8 cellular contexts compared by ENCODE assay signal in genomic region chr5:55173696-55174101, GRCh38. TPM values are rescaled to one million over a fixed set of nuclear protein-coding genes. Genes with fewer than 3 reads are reported as not detected.
DNase-seq lines count a peak whose midpoint lies in the region; ATAC-seq and TF ChIP-seq lines count a peak whose summit lies in the region.

No MANE protein-coding gene starts in this region.

- intact Hi-C loops in Right ventricle myocardium inferior (cut with DNase I) = no loop called here
- intact Hi-C loops in lower leg skin (cut with DNase I; ENCODE audit: low total_unique reads) = no loop called here

- H3K27me3 ChIP-seq in right atrium auricular region = peaks cover 16 to 30% of the 10 kb centered on the region in 2 donors

- DNase-seq in right atrium auricular region (ENCODE audit: low spot score) (no peak), Right ventricle myocardium inferior (ENCODE audit: missing footprints) (no peak), lower leg skin (ENCODE audit: low spot score in 2 of 2) (no peak), SW480 (ENCODE audit: low spot score) (no peak), NCI-H1092 treated with DMSO at 0.1 percent for 48 hours (lab: John Stamatoyannopoulos, UW) (no peak)
- DNase-seq in activated naive CD4-positive, alpha-beta T cell treated with anti-CD3 and anti-CD28 coated beads, Interleukin-2, amount 50 U/mL, for 72 hours (ENCODE audit: low spot score in 2 of 2) = no peak
- DNase-seq in stimulated activated CD4-positive, alpha-beta T cell treated with anti-CD3 and anti-CD28 coated beads, Interleukin-4, amount 100 ng/mL, for 4 hours = no peak

- peaks cover 0 to 27% of the 10 kb centered on the region in 2 donors for H3K4me1 ChIP-seq in right atrium auricular region

- no peak for ATAC-seq in Right ventricle myocardium inferior
- peak; percentile 18 for ATAC-seq in HG03439 (IDR thresholded peaks at IDR 0.05; ENCODE audit: unreplicated experiment)
- peak; percentile 3 to 11 for ATAC-seq in activated naive CD4-positive, alpha-beta T cell treated with anti-CD3 and anti-CD28 coated beads, Interleukin-2, amount 50 U/mL, for 72 hours

- H3K27ac ChIP-seq in right atrium auricular region = no peak overlapping the region

- H3K27ac Mint-ChIP-seq in activated naive CD4-positive, alpha-beta T cell treated with anti-CD3 and anti-CD28 coated beads, Interleukin-2, amount 50 U/mL, for 72 hours = no peak overlapping the region

- H3K36me3 ChIP-seq in right atrium auricular region = no peaks in the 10 kb centered on the region

- no peak for TF ChIP-seq POLR2A in lower leg skin (IDR thresholded peaks at IDR 0.05)

- no peaks in the 10 kb centered on the region for H3K9me3 ChIP-seq in right atrium auricular region

- WGBS in lower leg skin, 2 donors = 15 to 17% methylated on average over 8 of the region's 8 CpGs

- H3K4me3 ChIP-seq in right atrium auricular region (peak overlapping the region; percentile 33 to 54), lower leg skin (ENCODE audit: low read depth, poor library complexity, severe bottlenecking) (peak overlapping the region; percentile 32)

- TF ChIP-seq CTCF in right atrium auricular region (IDR thresholded peaks at IDR 0.05) (no peak), lower leg skin (IDR thresholded peaks at IDR 0.05) (no peak)

- no peaks in the 10 kb centered on the region for H3K9me3 Mint-ChIP-seq in activated naive CD4-positive, alpha-beta T cell treated with anti-CD3 and anti-CD28 coated beads, Interleukin-2, amount 50 U/mL, for 72 hours

- peaks cover 5 to 8% of the 10 kb centered on the region in 2 donors for H3K36me3 Mint-ChIP-seq in activated naive CD4-positive, alpha-beta T cell treated with anti-CD3 and anti-CD28 coated beads, Interleukin-2, amount 50 U/mL, for 72 hours

RNA-seq across cellular contexts. Expression of gene CDC20B, which starts 0.7 kb away (rescaled TPM):
- total RNA-seq in right atrium auricular region (not detected), Right ventricle myocardium inferior (not detected), lower leg skin (not detected)
- not detected for total RNA-seq in activated naive CD4-positive, alpha-beta T cell treated with anti-CD3 and anti-CD28 coated beads, Interleukin-2, amount 50 U/mL, for 72 hours

RNA-seq across cellular contexts. Expression of gene GPX8, which starts 13.7 kb away (rescaled TPM):
- total RNA-seq in right atrium auricular region (10 to 100 TPM; 15.7 to 17.5 TPM), Right ventricle myocardium inferior (7.4 TPM), lower leg skin (1 to 10 TPM; 1.6 to 8.1 (median 4.6) TPM)
- total RNA-seq in activated naive CD4-positive, alpha-beta T cell treated with anti-CD3 and anti-CD28 coated beads, Interleukin-2, amount 50 U/mL, for 72 hours = not detected

RNA-seq across cellular contexts. Expression of gene MCIDAS, which starts 53.4 kb away (rescaled TPM):
- total RNA-seq in right atrium auricular region = not detected
- total RNA-seq in Right ventricle myocardium inferior = not detected
- under 1 TPM in 1 of 2 donors, not detected in 1; 0.18 TPM for total RNA-seq in activated naive CD4-positive, alpha-beta T cell treated with anti-CD3 and anti-CD28 coated beads, Interleukin-2, amount 50 U/mL, for 72 hours
- total RNA-seq in lower leg skin = not detected

RNA-seq across cellular contexts. Expression of gene CCNO, which starts 59.7 kb away (rescaled TPM):
- total RNA-seq in right atrium auricular region (under 1 TPM in 1 of 2 donors, not detected in 1; 0.28 TPM), Right ventricle myocardium inferior (not detected), lower leg skin (1 to 10 TPM; 1.3 to 6.2 (median 3.9) TPM)
- not detected for total RNA-seq in activated naive CD4-positive, alpha-beta T cell treated with anti-CD3 and anti-CD28 coated beads, Interleukin-2, amount 50 U/mL, for 72 hours
